In the genomic region with DNA sequence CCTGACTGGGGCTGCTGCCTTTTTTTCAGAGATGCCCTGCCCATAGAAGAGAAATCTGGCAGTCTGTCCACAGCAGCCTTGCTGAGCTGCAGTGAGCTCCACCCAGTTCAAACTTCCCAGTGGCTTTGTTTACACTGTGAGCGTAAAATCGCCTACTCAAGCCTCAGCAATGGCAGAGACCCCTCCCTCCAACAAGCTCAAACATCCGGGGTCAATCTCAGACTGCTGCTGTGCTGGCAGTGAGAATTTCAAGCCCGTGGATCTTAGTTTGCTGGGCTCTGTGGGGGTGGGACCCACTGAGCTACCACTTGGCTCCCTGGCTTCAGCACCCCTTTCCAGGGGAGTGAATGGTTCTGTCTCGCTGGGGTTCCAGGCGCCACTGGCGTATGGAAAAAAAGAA, we compare ENCODE assay signal across 10 cellular contexts. TPM values are rescaled to one million over a fixed set of nuclear protein-coding genes. Genes with fewer than 3 reads are reported as not detected.
DNase-seq lines count a peak whose midpoint lies in the region; ATAC-seq and TF ChIP-seq lines count a peak whose summit lies in the region.
"Not testable (repeated sequence)": the region's sequence is repeated elsewhere in the genome, so short reads cannot be mapped to it uniquely, and the experiment has no call there.
"Had no signal": no experiment of that assay in that cellular context is flagged by ENCODE, and none has a peak within 500 bp of the region (broad histone marks: within the 10 kb centered on the region; RNA-seq: fewer than 3 reads in every experiment).

No MANE protein-coding gene starts in this region.

- not testable (repeated sequence) for H4K20me1 ChIP-seq in GM23338 (replicated peaks; ENCODE audit: insufficient read depth); PC-3 (ENCODE audit: low read length)

- peak; percentile 6 for DNase-seq in COR-L47 (lab: John Stamatoyannopoulos, UW)
- not testable (repeated sequence) for DNase-seq in GM23338 (ENCODE audit: low spot score)
- DNase-seq in LNCaP clone FGC (ENCODE audit: low read depth), result peak; percentile 17
- peak; percentile 4 for DNase-seq in NCI-H510A treated with DMSO at 0.1 percent for 48 hours (lab: John Stamatoyannopoulos, UW)
- DNase-seq in PC-3, result peak; percentile 58
- peak; percentile 18 to 45 for DNase-seq in left colon
- DNase-seq in transverse colon, result peak; percentile 11

- H3K36me3 Mint-ChIP-seq in GM23338 (ENCODE audit: low read depth), result not testable (repeated sequence)

- not testable (repeated sequence) for H3F3A ChIP-seq in GM23338 (replicated peaks; ENCODE audit: low read depth); PC-3 (ENCODE audit: low read length, unreplicated experiment)

- not testable (repeated sequence) for H3K4me1 Mint-ChIP-seq in GM23338

- H3K9me3 Mint-ChIP-seq in GM23338, result peaks cover 15% of the 10 kb centered on the region

- CTCF ChIA-PET in PC-3 (lab: Charles Lee), result not testable (repeated sequence)

- not testable (repeated sequence) for TF ChIP-seq CTCF in GM23338 (conservative IDR thresholded peaks at IDR 0.05; ENCODE audit: low read depth in 2 of 2); LNCaP clone FGC (IDR thresholded peaks at IDR 0.05; ENCODE audit: control insufficient read depth, extremely low read depth, insufficient read depth); PC-3 (conservative IDR thresholded peaks at IDR 0.05; ENCODE audit: low read depth, low read length); transverse colon (IDR thresholded peaks at IDR 0.05)

- BruUV-seq in PC-3 (replicated peaks; lab: Mats Ljungman, UMichigan), result not testable (repeated sequence)

- not testable (repeated sequence) for H3K4me2 ChIP-seq in GM23338
- H3K4me2 ChIP-seq in PC-3 (ENCODE audit: low read length), result peak overlapping the region; percentile 71

- H3K27ac ChIP-seq in GM23338 (ENCODE audit: low read depth); PC-3 (ENCODE audit: low read length); transverse colon: not testable (repeated sequence)

- POLR2A ChIA-PET in PC-3 (lab: Charles Lee; ENCODE audit: unreplicated experiment), result not testable (repeated sequence)

- not testable (repeated sequence) for H3K4me1 ChIP-seq in GM23338 (ENCODE audit: insufficient read depth); PC-3 (ENCODE audit: insufficient read depth, low read length); transverse colon
- peaks cover 11% of the 10 kb centered on the region for H3K4me1 ChIP-seq in mucosa of stomach (ENCODE audit: control insufficient read depth, insufficient read depth, low read length)

- not testable (repeated sequence) for H3K9ac ChIP-seq in PC-3 (ENCODE audit: low read length)
- H3K9ac ChIP-seq in mucosa of stomach (ENCODE audit: low read length), result peak overlapping the region; percentile 31

- not testable (repeated sequence) for H3K36me3 ChIP-seq in GM23338 (ENCODE audit: insufficient read depth); PC-3 (ENCODE audit: low read depth, low read length); mucosa of stomach (ENCODE audit: control insufficient read depth, insufficient read depth, low read length); transverse colon

- not testable (repeated sequence) for TF ChIP-seq EP300 in transverse colon (IDR thresholded peaks at IDR 0.05; ENCODE audit: low read depth)

- ATAC-seq in GM23338, result not testable (repeated sequence)
- ATAC-seq in PC-3, result peak; percentile 81
- ATAC-seq in left colon, result peak; percentile 87

- H3K27ac Mint-ChIP-seq in GM23338, result not testable (repeated sequence)

- intact Hi-C loops in PC-3 (cut with micrococcal nuclease); left colon (cut with DNase I, micrococcal nuclease); transverse colon (cut with DNase I; ENCODE audit: low total_unique reads): not testable (repeated sequence)

- H3K79me2 ChIP-seq in GM23338 (replicated peaks; ENCODE audit: insufficient read depth); PC-3 (ENCODE audit: low read length): not testable (repeated sequence)

- H2AFZ ChIP-seq in GM23338, result peak overlapping the region; percentile 66; the same call in 1 of the 2 replicates
- H2AFZ ChIP-seq in PC-3 (ENCODE audit: low read length), result peak overlapping the region; percentile 63; the same call in 1 of the 2 replicates

- WGBS in transverse colon (ENCODE audit: low coverage in 1 of 2), 2 donors, result 10 to 28% methylated on average over 2 to 7 of the region's 7 CpGs

- H3K4me3 ChIP-seq in GM23338; mucosa of stomach (ENCODE audit: low read length); transverse colon: not testable (repeated sequence)
- peak overlapping the region; percentile 13; the same call in 1 of the 2 replicates for H3K4me3 ChIP-seq in LNCaP clone FGC (ENCODE audit: low read depth, low read length)
- peak overlapping the region; percentile 44; the same call in 1 of the 2 replicates for H3K4me3 ChIP-seq in PC-3 (ENCODE audit: low read length)

- H3K27me3 ChIP-seq in GM23338 (ENCODE audit: insufficient read depth) (peaks cover 15% of the 10 kb centered on the region), PC-3 (ENCODE audit: low read length) (peaks cover 40% of the 10 kb centered on the region), transverse colon (peaks cover 15% of the 10 kb centered on the region)
- H3K27me3 ChIP-seq in mucosa of stomach (ENCODE audit: control insufficient read depth, insufficient read depth, low read length), result not testable (repeated sequence)

- TF ChIP-seq POLR2A in transverse colon (IDR thresholded peaks at IDR 0.05), result not testable (repeated sequence)

- not testable (repeated sequence) for H3K9me3 ChIP-seq in PC-3 (ENCODE audit: low read length); mucosa of stomach (ENCODE audit: control insufficient read depth, low read length); transverse colon

- not testable (repeated sequence) for H3K4me3 Mint-ChIP-seq in GM23338

- H3K27me3 Mint-ChIP-seq in GM23338 (ENCODE audit: insufficient read depth, low read depth, poor library complexity), result not testable (repeated sequence)

- in situ Hi-C loops in transverse colon (cut with MboI; ENCODE audit: low pct_ligation_motif_present in 1 of 4, low pct_unique_long_range_greater_than_20kb in 1 of 4, low sequenced_read_pairs in 3 of 4), result not testable (repeated sequence)

- not testable (repeated sequence) for H3K9me2 ChIP-seq in GM23338 (ENCODE audit: insufficient read depth); PC-3 (replicated peaks; ENCODE audit: low read length)

RNA-seq across cellular contexts. Expression of a gene that starts 38.9 kb away (rescaled TPM):
- total RNA-seq in GM23338 (2014; rRNA removed; shearing (Covaris generic)), result 0.54 TPM in 1 of 2 replicates, not detected in the other
- 0.11 and 0.21 TPM in 2 replicates for polyA plus RNA-seq in GM23338 (2016; fragmentation: Nextera tagmentation; extraction: Ambion mirVana)
- total RNA-seq in PC-3 (2014; rRNA removed), result not detected in 2 replicates
- not detected for total RNA-seq in left colon
- not detected for total RNA-seq in transverse colon
- total RNA-seq: CD4-positive, CD25-positive, alpha-beta regulatory T cell had no signal
- polyA plus RNA-seq: CD4-positive, CD25-positive, alpha-beta regulatory T cell; IgD-negative memory B cell had no signal

RNA-seq across cellular contexts. Expression of a gene that starts 52.4 kb away (rescaled TPM):
- total RNA-seq in GM23338 (2014; rRNA removed; shearing (Covaris generic)), result not detected in 2 replicates
- not detected in 2 replicates for polyA plus RNA-seq in GM23338 (2016; fragmentation: Nextera tagmentation; extraction: Ambion mirVana)
- not detected in 2 replicates for total RNA-seq in PC-3 (2014; rRNA removed)
- not detected for total RNA-seq in left colon
- not detected for total RNA-seq in transverse colon
- total RNA-seq: CD4-positive, CD25-positive, alpha-beta regulatory T cell had no signal
- polyA plus RNA-seq: CD4-positive, CD25-positive, alpha-beta regulatory T cell; IgD-negative memory B cell had no signal
